ENCODE assay signal across 8 cellular contexts in genomic region chr9:96449844-96450612, GRCh38.
DNase-seq lines count a peak whose midpoint lies in the region; ATAC-seq and TF ChIP-seq lines count a peak whose summit lies in the region.

TSS of gene HABP4 (plus strand) at chr9:96450169. CDS start at chr9:96450280, 111 bp downstream.

- no peak for TF ChIP-seq CTCF in AG10803 (conservative IDR thresholded peaks at IDR 0.05; ENCODE audit: low read length)

- peak within 1 kb of the TSS; percentile 87 for H3K4me3 ChIP-seq in AG10803 (ENCODE audit: low read length)

- peak; percentile 92 for ATAC-seq in GM19043 (IDR thresholded peaks at IDR 0.05; ENCODE audit: low read depth, unreplicated experiment)
- peak; percentile 93 for ATAC-seq in HG03354 (IDR thresholded peaks at IDR 0.05; ENCODE audit: poor library complexity, severe bottlenecking, unreplicated experiment)

- DNase-seq in AG10803 (ENCODE audit: low read depth) (peak; percentile 91), NCI-H446 (lab: John Stamatoyannopoulos, UW) (peak; percentile 71 to 94), cerebellar cortex (ENCODE audit: low spot score) (peak; percentile 96), kidney glomerular epithelial cell (lab: John Stamatoyannopoulos, UW) (peak; percentile 92)
- peak; percentile 97 for DNase-seq in activated CD4-positive, CD25-positive, alpha-beta regulatory T cell treated with anti-CD3 and anti-CD28 coated beads, Interleukin-2, amount 50 U/mL, for 72 hours
- peak; percentile 87 to 95 for DNase-seq in stimulated activated CD4-positive, alpha-beta T cell treated with anti-CD3 and anti-CD28 coated beads, Interleukin-15, amount 100 ng/mL, for 48 hours (ENCODE audit: low read depth in 2 of 2)

Comparison
In these comparisons a context has a peak if more than half of its experiments do, and no peak if none do; other contexts are left out.
1. Peak in every context shown above with its lines: DNase-seq, ATAC-seq and H3K4me3 ChIP-seq.